Comparison of ENCODE assay signal across 13 cellular contexts in genomic region chr6:57265755-57266221, GRCh38. TPM values are rescaled to one million over a fixed set of nuclear protein-coding genes. Genes with fewer than 3 reads are reported as not detected.
DNase-seq lines count a peak whose midpoint lies in the region; ATAC-seq and TF ChIP-seq lines count a peak whose summit lies in the region.
"Had no signal": no experiment of that assay in that cellular context is flagged by ENCODE, and none has a peak within 500 bp of the region (broad histone marks: within the 10 kb centered on the region; RNA-seq: fewer than 3 reads in every experiment).

No MANE protein-coding gene starts in this region.

- H3K4me3 Mint-ChIP-seq in activated naive CD4-positive, alpha-beta T cell treated with anti-CD3 and anti-CD28 coated beads for 36 hours = peak overlapping the region; percentile 35

- H3K27me3 ChIP-seq in gastroesophageal sphincter (no peaks in the 10 kb centered on the region), uterus (no peaks in the 10 kb centered on the region)
- H3K27me3 ChIP-seq: body of pancreas had no signal

- H3K36me3 ChIP-seq in gastroesophageal sphincter (no peaks in the 10 kb centered on the region), uterus (no peaks in the 10 kb centered on the region)

- H3K4me1 ChIP-seq in gastroesophageal sphincter (peaks cover 16 to 70% (median 26%) of the 10 kb centered on the region in 3 donors), uterus (peaks cover 3 to 5% of the 10 kb centered on the region in 2 donors)
- H3K4me1 ChIP-seq: body of pancreas had no signal

- no peaks in the 10 kb centered on the region for H3K9me3 ChIP-seq in gastroesophageal sphincter
- no peaks in the 10 kb centered on the region for H3K9me3 ChIP-seq in uterus
- H3K9me3 ChIP-seq: body of pancreas had no signal

- no peak for TF ChIP-seq CTCF in gastroesophageal sphincter (IDR thresholded peaks at IDR 0.05)
- TF ChIP-seq CTCF in uterus (IDR thresholded peaks at IDR 0.05) = no peak

- peaks cover 9% of the 10 kb centered on the region for H3K27me3 Mint-ChIP-seq in activated naive CD4-positive, alpha-beta T cell treated with anti-CD3 and anti-CD28 coated beads for 36 hours (ENCODE audit: low read depth)

- no peaks in the 10 kb centered on the region for H3K9me3 Mint-ChIP-seq in activated naive CD4-positive, alpha-beta T cell treated with anti-CD3 and anti-CD28 coated beads for 36 hours

- H3K36me3 Mint-ChIP-seq in activated naive CD4-positive, alpha-beta T cell treated with anti-CD3 and anti-CD28 coated beads for 36 hours (ENCODE audit: low read depth) = no peaks in the 10 kb centered on the region

- ATAC-seq in gastroesophageal sphincter (no peak), HG02981 (IDR thresholded peaks at IDR 0.05; ENCODE audit: unreplicated experiment) (no peak)
- ATAC-seq: body of pancreas, HepG2 had no signal

- H3K4me3 ChIP-seq in gastroesophageal sphincter = no peak overlapping the region
- H3K4me3 ChIP-seq in uterus = no peak overlapping the region
- H3K4me3 ChIP-seq: body of pancreas had no signal

- intact Hi-C loops in activated naive CD4-positive, alpha-beta T cell treated with anti-CD3 and anti-CD28 coated beads for 36 hours (cut with micrococcal nuclease) = loop anchor here (1.0 to 5.0 kb wide), 8 partner anchors 43 to 672 kb away; partner anchors contain the start of genes BAG2, BEND6, KIAA1586 and RAB23
- intact Hi-C loops in uterus (cut with DNase I; ENCODE audit: low total_unique reads) = no loop called here

- CTCF ChIA-PET in activated naive CD4-positive, alpha-beta T cell treated with anti-CD3 and anti-CD28 coated beads for 36 hours (lab: Charles Lee) = interaction anchor here (0.7 to 3.6 kb wide), 4 partner anchors 12 to 242 kb away, joined by 3 to 25 read pairs (median 5); partner anchors contain the start of genes PRIM2 and RAB23

- no peak for DNase-seq in activated naive CD4-positive, alpha-beta T cell treated with anti-CD3 and anti-CD28 coated beads for 36 hours
- DNase-seq in activated naive CD4-positive, alpha-beta T cell treated with anti-CD3 and anti-CD28 coated beads, Interleukin-2, amount 50 U/mL, for 16 hours = no peak
- DNase-seq in astrocyte of the hippocampus (ENCODE audit: low read depth, low spot score) = peak; percentile 41
- DNase-seq in uterus = no peak
- no peak for DNase-seq in NCI-H187 treated with DMSO at 0.1 percent for 48 hours (lab: John Stamatoyannopoulos, UW)
- DNase-seq in NOMO-1 treated with DMSO at 0.1 percent for 48 hours (lab: John Stamatoyannopoulos, UW; ENCODE audit: unreplicated experiment) = no peak
- DNase-seq: body of pancreas, DMS53, islet precursor cell, NCI-H1694 had no signal

- peak overlapping the region; percentile 14 to 90 (median 44) for H3K27ac ChIP-seq in gastroesophageal sphincter
- peak overlapping the region; percentile 26 to 99 for H3K27ac ChIP-seq in uterus
- H3K27ac ChIP-seq: body of pancreas had no signal

- TF ChIP-seq POLR2A in gastroesophageal sphincter (IDR thresholded peaks at IDR 0.05) (no peak), uterus (IDR thresholded peaks at IDR 0.05) (no peak)

- H3K4me1 Mint-ChIP-seq in activated naive CD4-positive, alpha-beta T cell treated with anti-CD3 and anti-CD28 coated beads for 36 hours (ENCODE audit: low read depth) = peaks cover 21% of the 10 kb centered on the region

- no peak for TF ChIP-seq EP300 in gastroesophageal sphincter (IDR thresholded peaks at IDR 0.05)

- no peak overlapping the region for H3K27ac Mint-ChIP-seq in activated naive CD4-positive, alpha-beta T cell treated with anti-CD3 and anti-CD28 coated beads for 36 hours

- 8 to 11% methylated on average over 1 of the region's 1 CpG for WGBS in gastroesophageal sphincter (ENCODE audit: low coverage in 1 of 2), 2 donors

RNA-seq across cellular contexts. Expression of gene RAB23, which starts 43.7 kb away (rescaled TPM):
- total RNA-seq in activated naive CD4-positive, alpha-beta T cell treated with anti-CD3 and anti-CD28 coated beads for 36 hours = 1 to 10 TPM; 1.1 to 1.7 TPM
- total RNA-seq in gastroesophageal sphincter (100 to 1,000 TPM in 1 of 4 donors, 10 to 100 TPM in 3; 45.5 to 107 (median 78.1) TPM), uterus (10 to 100 TPM; 54.4 to 95.3 (median 68.5) TPM)

RNA-seq across cellular contexts. Expression of gene PRIM2, which starts 51.6 kb away (rescaled TPM):
- total RNA-seq in activated naive CD4-positive, alpha-beta T cell treated with anti-CD3 and anti-CD28 coated beads for 36 hours = 10 to 100 TPM; 51.5 to 52.0 TPM
- 10 to 100 TPM in 1 of 4 donors, 1 to 10 TPM in 3; 8.1 to 11.2 (median 9.0) TPM for total RNA-seq in gastroesophageal sphincter
- total RNA-seq in uterus = 10 to 100 TPM in 3 of 4 donors, 1 to 10 TPM in 1; 2.4 to 46.9 (median 23.1) TPM

Comparison
In these comparisons a context has a peak if more than half of its experiments do, and no peak if none do; other contexts are left out.
1. RNA of gene RAB23, which starts 43.7 kb away (total RNA-seq): 45.5 to 107 TPM in gastroesophageal sphincter and 54.4 to 95.3 TPM in uterus; 1.1 to 1.7 TPM in activated naive CD4-positive, alpha-beta T cell treated with anti-CD3 and anti-CD28 coated beads for 36 hours; every median in the first group is over 10 times any median in the second.